24 cellular contexts compared by ENCODE assay signal in genomic region chr1:207510444-207510843, GRCh38. TPM values are rescaled to one million over a fixed set of nuclear protein-coding genes. Genes with fewer than 3 reads are reported as not detected.
DNase-seq lines count a peak whose midpoint lies in the region; ATAC-seq, FAIRE-seq and TF ChIP-seq lines count a peak whose summit lies in the region.
"Had no signal": no experiment of that assay in that cellular context is flagged by ENCODE, and none has a peak within 500 bp of the region (broad histone marks: within the 10 kb centered on the region; RNA-seq: fewer than 3 reads in every experiment).

No MANE protein-coding gene starts in this region.

- CTCF ChIA-PET in K562 (lab: Yijun Ruan, JAX; ENCODE audit: low intra/inter-chr PET ratio): no interaction called here

- H3K27me3 ChIP-seq in K562 (ENCODE audit: control insufficient read depth in 2 of 2, insufficient read depth in 2 of 2, low read length in 2 of 2): no peaks in the 10 kb centered on the region
- no peaks in the 10 kb centered on the region for H3K27me3 ChIP-seq in adrenal gland
- H3K27me3 ChIP-seq in smooth muscle cell (ENCODE audit: low read depth): peaks cover 11% of the 10 kb centered on the region
- H3K27me3 ChIP-seq: BLaER1 had no signal

- no peak overlapping the region for H3K4me3 ChIP-seq in SK-N-MC
- H3K4me3 ChIP-seq in K562: no peak overlapping the region
- H3K4me3 ChIP-seq in adrenal gland: no peak overlapping the region
- H3K4me3 ChIP-seq in smooth muscle cell: no peak overlapping the region
- H3K4me3 ChIP-seq: BLaER1, HAP-1 had no signal

- WGBS in K562 (ENCODE audit: insufficient coverage, low coverage, missing lambda C conversion rate): 24% methylated on average over 1 of the region's 1 CpG
- 23 to 42% (median 31%) methylated on average over 1 of the region's 1 CpG for WGBS in adrenal gland, 4 donors
- 88% methylated on average over 1 of the region's 1 CpG for WGBS in smooth muscle cell (ENCODE audit: low lambda C conversion rate)

- TF ChIP-seq EP300 in K562 (IDR thresholded peaks at IDR 0.05; ENCODE audit: low read length): no peak

- no peaks in the 10 kb centered on the region for H3K9me1 ChIP-seq in K562 (ENCODE audit: control insufficient read depth, insufficient read depth, low read length)

- no peaks in the 10 kb centered on the region for H3F3A ChIP-seq in smooth muscle cell (ENCODE audit: low read depth)

- H4K20me1 ChIP-seq in K562 (replicated peaks; ENCODE audit: control insufficient read depth, insufficient read depth, low read length): no peaks in the 10 kb centered on the region
- no peaks in the 10 kb centered on the region for H4K20me1 ChIP-seq in smooth muscle cell (ENCODE audit: low read depth)
- H4K20me1 ChIP-seq: BLaER1 had no signal

- no peaks in the 10 kb centered on the region for H3K9me3 ChIP-seq in SK-N-MC (ENCODE audit: low read depth, low read length)
- 0 out of 2 replicates have a peak, but pooled peaks cover 2% of the 10 kb centered on the region for H3K9me3 ChIP-seq in K562 (replicated peaks; ENCODE audit: control insufficient read depth, insufficient read depth, low read depth, low read length)
- H3K9me3 ChIP-seq in adrenal gland (replicated peaks in 1 of 3): no peaks in the 10 kb centered on the region
- no peaks in the 10 kb centered on the region for H3K9me3 ChIP-seq in smooth muscle cell (replicated peaks; ENCODE audit: low read depth)
- H3K9me3 ChIP-seq: BLaER1, Caco-2, HAP-1 had no signal

- H3K36me3 ChIP-seq in SK-N-MC (ENCODE audit: insufficient read depth, low read length) (no peaks in the 10 kb centered on the region), K562 (ENCODE audit: control insufficient read depth, insufficient read depth, low read length) (no peaks in the 10 kb centered on the region), adrenal gland (replicated peaks in 1 of 2) (no peaks in the 10 kb centered on the region), smooth muscle cell (ENCODE audit: low read depth) (no peaks in the 10 kb centered on the region)
- H3K36me3 ChIP-seq: BLaER1, HAP-1 had no signal

- H3K4me2 ChIP-seq in K562 (ENCODE audit: insufficient read depth, low read length) (no peak overlapping the region), smooth muscle cell (no peak overlapping the region)
- H3K4me2 ChIP-seq: BLaER1 had no signal

- no peak for DNase-seq in activated T-cell treated with anti-CD3 and anti-CD28 coated beads, Interleukin-2, amount 50 U/mL, for 72 hours
- DNase-seq in activated T-cell treated with anti-CD3 and anti-CD28 coated beads, Interleukin-2, amount 50 U/mL, for 4 hours: no peak
- no peak for DNase-seq in SK-N-MC (ENCODE audit: low read depth, low spot score)
- DNase-seq in K562 (ENCODE audit: extremely low read depth in 1 of 4, low spot score in 3 of 4): no peak
- DNase-seq in AG08396 (ENCODE audit: low spot score): no peak
- DNase-seq in adrenal gland: no peak
- DNase-seq in smooth muscle cell (lab: John Stamatoyannopoulos, UW; ENCODE audit: unreplicated experiment): no peak
- DNase-seq: ACHN; Caco-2; CD4-positive, CD25-positive, alpha-beta regulatory T cell; CD8-positive, alpha-beta T cell; DMS153; DND-41; GOT3; HFFc6 had no signal

- no peak overlapping the region for H3K4me3 Mint-ChIP-seq in activated T-cell treated with anti-CD3 and anti-CD28 coated beads, Interleukin-2, amount 50 U/mL, for 72 hours
- no peak overlapping the region for H3K4me3 Mint-ChIP-seq in activated T-cell treated with anti-CD3 and anti-CD28 coated beads, Interleukin-2, amount 50 U/mL, for 4 hours
- no peak overlapping the region for H3K4me3 Mint-ChIP-seq in stimulated activated memory B cell treated with anti-CD40 and anti-IgM and Interleukin-4, amounts not matched to agents 10 μg/mL and 1 μg/mL and 100 μg/mL, for 72 hours
- H3K4me3 Mint-ChIP-seq: CD4-positive, CD25-positive, alpha-beta regulatory T cell; CD8-positive, alpha-beta T cell; HFFc6 had no signal

- peaks cover 25% of the 10 kb centered on the region for H3K27me3 Mint-ChIP-seq in activated T-cell treated with anti-CD3 and anti-CD28 coated beads, Interleukin-2, amount 50 U/mL, for 72 hours (ENCODE audit: low read depth)
- peaks cover 12% of the 10 kb centered on the region for H3K27me3 Mint-ChIP-seq in activated T-cell treated with anti-CD3 and anti-CD28 coated beads, Interleukin-2, amount 50 U/mL, for 4 hours (ENCODE audit: low read depth)
- no peaks in the 10 kb centered on the region for H3K27me3 Mint-ChIP-seq in stimulated activated memory B cell treated with anti-CD40 and anti-IgM and Interleukin-4, amounts not matched to agents 10 μg/mL and 1 μg/mL and 100 μg/mL, for 72 hours

- no peak for ATAC-seq in activated T-cell treated with anti-CD3 and anti-CD28 coated beads, Interleukin-2, amount 50 U/mL, for 72 hours (replicated peaks in 1 of 2)
- ATAC-seq in activated T-cell treated with anti-CD3 and anti-CD28 coated beads, Interleukin-2, amount 50 U/mL, for 4 hours: no peak
- no peak for ATAC-seq in K562
- ATAC-seq in stimulated activated memory B cell treated with anti-CD40 and anti-IgM and Interleukin-4, amounts not matched to agents 10 μg/mL and 1 μg/mL and 100 μg/mL, for 72 hours: no peak
- ATAC-seq: CD8-positive, alpha-beta T cell had no signal

- no TSS peak for BruUV-seq in K562 (replicated peaks; lab: Mats Ljungman, UMichigan)

- H2AFZ ChIP-seq in K562 (ENCODE audit: low read depth, low read length) (no peak overlapping the region), smooth muscle cell (ENCODE audit: low read depth) (no peak overlapping the region)

- H3K9ac ChIP-seq in SK-N-MC (ENCODE audit: insufficient read length): no peak overlapping the region
- H3K9ac ChIP-seq in K562 (ENCODE audit: insufficient read depth in 1 of 2, low read depth in 2 of 2, low read length in 2 of 2): no peak overlapping the region
- H3K9ac ChIP-seq in smooth muscle cell (ENCODE audit: low read depth): no peak overlapping the region
- H3K9ac ChIP-seq: BLaER1 had no signal

- H3K4me1 ChIP-seq in K562 (replicated peaks in 1 of 2; ENCODE audit: control insufficient read depth in 2 of 2, insufficient read depth in 2 of 2, low read length in 2 of 2): no peaks in the 10 kb centered on the region
- no peaks in the 10 kb centered on the region for H3K4me1 ChIP-seq in adrenal gland (replicated peaks in 1 of 2)
- no peaks in the 10 kb centered on the region for H3K4me1 ChIP-seq in smooth muscle cell (ENCODE audit: low read depth)
- H3K4me1 ChIP-seq: BLaER1, Caco-2, HAP-1 had no signal

- 0 out of 2 replicates have a peak overlapping the region, but pooled peaks have one; percentile 8 for H3K27ac ChIP-seq in SK-N-MC
- no peak overlapping the region for H3K27ac ChIP-seq in K562 (ENCODE audit: extremely low read depth, low read depth, low read length)
- no peak overlapping the region for H3K27ac ChIP-seq in adrenal gland
- no peak overlapping the region for H3K27ac ChIP-seq in smooth muscle cell (ENCODE audit: low read depth)
- H3K27ac ChIP-seq: 22Rv1, BLaER1, C4-2B had no signal

- no peaks in the 10 kb centered on the region for H3K79me2 ChIP-seq in K562 (ENCODE audit: control insufficient read depth, insufficient read depth, low read length)
- H3K79me2 ChIP-seq in smooth muscle cell (ENCODE audit: low read depth): no peaks in the 10 kb centered on the region

- no peak for TF ChIP-seq RAD21 in K562 (CRISPR knock-in tag; conservative IDR thresholded peaks at IDR 0.05 in 1 of 2, IDR thresholded peaks at IDR 0.05 in 1 of 2)

- POLR2A ChIA-PET in K562 (lab: Yijun Ruan, JAX): interaction anchor here (2.6 kb wide), 1 partner anchor 9 kb away, joined by 8 read pairs; no protein-coding TSS in a partner anchor

- intact Hi-C loops in K562 (cut with micrococcal nuclease): no loop called here
- intact Hi-C loops in adrenal gland (cut with DNase I): no loop called here

- H3K4me1 Mint-ChIP-seq in activated T-cell treated with anti-CD3 and anti-CD28 coated beads, Interleukin-2, amount 50 U/mL, for 72 hours (ENCODE audit: low read depth): no peaks in the 10 kb centered on the region
- no peaks in the 10 kb centered on the region for H3K4me1 Mint-ChIP-seq in activated T-cell treated with anti-CD3 and anti-CD28 coated beads, Interleukin-2, amount 50 U/mL, for 4 hours (ENCODE audit: low read depth)
- peaks cover 7% of the 10 kb centered on the region for H3K4me1 Mint-ChIP-seq in stimulated activated memory B cell treated with anti-CD40 and anti-IgM and Interleukin-4, amounts not matched to agents 10 μg/mL and 1 μg/mL and 100 μg/mL, for 72 hours
- H3K4me1 Mint-ChIP-seq: CD4-positive, CD25-positive, alpha-beta regulatory T cell had no signal

- in situ Hi-C loops in K562 (cut with MboI): loop anchor here (5.0 to 25.0 kb wide), 2 partner anchors 42 to 898 kb away; partner anchors contain the start of gene EIF2D

- no peak for FAIRE-seq in K562 (lab: Jason Lieb, UNC)
- FAIRE-seq: A204.1, G401.6, GM12892, H54 had no signal

- TF ChIP-seq CTCF in K562 (IDR thresholded peaks at IDR 0.05 in 2 of 3, conservative IDR thresholded peaks at IDR 0.05 in 1 of 3; ENCODE audit: insufficient read depth in 2 of 3, low read depth in 1 of 3, low read length in 3 of 3) (no peak), adrenal gland (IDR thresholded peaks at IDR 0.05) (no peak), smooth muscle cell (IDR thresholded peaks at IDR 0.05; ENCODE audit: borderline replicate concordance, insufficient read depth, poor library complexity, severe bottlenecking) (no peak)

- TF ChIP-seq POLR2A in K562 (conservative IDR thresholded peaks at IDR 0.05): no peak
- no peak for TF ChIP-seq POLR2A in adrenal gland (IDR thresholded peaks at IDR 0.05)

- no peaks in the 10 kb centered on the region for H3K9me3 Mint-ChIP-seq in activated T-cell treated with anti-CD3 and anti-CD28 coated beads, Interleukin-2, amount 50 U/mL, for 72 hours
- no peaks in the 10 kb centered on the region for H3K9me3 Mint-ChIP-seq in activated T-cell treated with anti-CD3 and anti-CD28 coated beads, Interleukin-2, amount 50 U/mL, for 4 hours
- no peaks in the 10 kb centered on the region for H3K9me3 Mint-ChIP-seq in stimulated activated memory B cell treated with anti-CD40 and anti-IgM and Interleukin-4, amounts not matched to agents 10 μg/mL and 1 μg/mL and 100 μg/mL, for 72 hours
- H3K9me3 Mint-ChIP-seq: CD8-positive, alpha-beta T cell; HFFc6 had no signal

- H3K27ac Mint-ChIP-seq in activated T-cell treated with anti-CD3 and anti-CD28 coated beads, Interleukin-2, amount 50 U/mL, for 72 hours: peak overlapping the region; percentile 77
- peak overlapping the region; percentile 64 for H3K27ac Mint-ChIP-seq in stimulated activated memory B cell treated with anti-CD40 and anti-IgM and Interleukin-4, amounts not matched to agents 10 μg/mL and 1 μg/mL and 100 μg/mL, for 72 hours
- H3K27ac Mint-ChIP-seq: CD4-positive, CD25-positive, alpha-beta regulatory T cell; CD8-positive, alpha-beta T cell; HFFc6 had no signal

- H3K36me3 Mint-ChIP-seq in activated T-cell treated with anti-CD3 and anti-CD28 coated beads, Interleukin-2, amount 50 U/mL, for 72 hours (ENCODE audit: insufficient read depth in 2 of 2): no peaks in the 10 kb centered on the region
- peaks cover 3% of the 10 kb centered on the region for H3K36me3 Mint-ChIP-seq in activated T-cell treated with anti-CD3 and anti-CD28 coated beads, Interleukin-2, amount 50 U/mL, for 4 hours (ENCODE audit: insufficient read depth)
- H3K36me3 Mint-ChIP-seq in stimulated activated memory B cell treated with anti-CD40 and anti-IgM and Interleukin-4, amounts not matched to agents 10 μg/mL and 1 μg/mL and 100 μg/mL, for 72 hours: peaks cover 33% of the 10 kb centered on the region
- H3K36me3 Mint-ChIP-seq: CD4-positive, CD25-positive, alpha-beta regulatory T cell had no signal

RNA-seq across cellular contexts. Expression of gene CR1, which starts 14.5 kb away (rescaled TPM):
- total RNA-seq in activated T-cell treated with anti-CD3 and anti-CD28 coated beads, Interleukin-2, amount 50 U/mL, for 72 hours: under 1 TPM; 0.09 to 0.22 TPM
- total RNA-seq in activated T-cell treated with anti-CD3 and anti-CD28 coated beads, Interleukin-2, amount 50 U/mL, for 4 hours: under 1 TPM in 2 of 3 donors, not detected in 1; 0.05 to 0.11 TPM
- 0.21 and 1.3 TPM in 2 replicates for total RNA-seq in K562 (2011; cell fraction: chromatin; rRNA removed; ENCODE audit: low replicate concordance)
- 0.13 and 0.17 TPM in 2 replicates for total RNA-seq in K562 (2011; cell fraction: nucleolus; rRNA removed)
- 1.3 and 1.9 TPM in 2 replicates for total RNA-seq in K562 (2011; cell fraction: nucleoplasm; rRNA removed)
- total RNA-seq in K562 (2014; rRNA removed) (0.23 and 0.37 TPM in 2 replicates), K562 (2014; rRNA removed; fragmentation: Illumina TruSeq; extraction: Trizol) (0.15 and 0.22 TPM in 2 replicates), K562 (2015; rRNA removed; fragmentation: Illumina TruSeq; extraction: Trizol) (0.18 and 0.23 TPM in 2 replicates), K562 (2021) (0.20 and 0.47 TPM in 2 replicates), adrenal gland (10 to 100 TPM in 3 of 8 donors, 1 to 10 TPM in 4, under 1 TPM in 1; 0.54 to 35.5 (median 7.2) TPM), smooth muscle cell (0.04 TPM in 1 of 2 replicates, not detected in the other)
- polyA plus RNA-seq in K562 (2011; rRNA removed) (0.13 and 0.18 TPM in 2 replicates), K562 (2014; fragmentation: Illumina TruSeq; extraction: Trizol) (0.08 and 0.19 TPM in 2 replicates), K562 (2014; fragmentation: Nextera tagmentation; extraction: Ambion mirVana) (under 1 TPM; 0.07 to 0.15 TPM), K562 (2014; rRNA removed) (0.12 and 0.20 TPM in 2 replicates), adrenal gland (under 1 TPM; 0.30 to 0.71 (median 0.56) TPM), smooth muscle cell (0.25 TPM in 1 of 2 replicates, not detected in the other)
- 0.04 and 0.12 TPM in 2 replicates for polyA plus RNA-seq in K562 (2011; cell fraction: cytosol; rRNA removed)
- polyA plus RNA-seq in K562 (2011; cell fraction: nucleus; rRNA removed): 0.27 and 0.34 TPM in 2 replicates
- 0.12 and 0.33 TPM in 2 replicates for polyA plus RNA-seq in K562 (2012)
- 0.28 and 0.48 TPM in 2 replicates for polyA minus RNA-seq in K562 (2011; rRNA and poly(A)+ RNA removed)
- polyA minus RNA-seq in K562 (2011; cell fraction: cytosol; rRNA and poly(A)+ RNA removed): not detected in 2 replicates
- 0.11 and 0.13 TPM in 2 replicates for polyA minus RNA-seq in K562 (2011; cell fraction: nucleus; rRNA and poly(A)+ RNA removed)
- total RNA-seq: Caco-2, HFFc6 had no signal

RNA-seq across cellular contexts. Expression of gene CR2, which starts 56.3 kb away (rescaled TPM):
- total RNA-seq in activated T-cell treated with anti-CD3 and anti-CD28 coated beads, Interleukin-2, amount 50 U/mL, for 72 hours: under 1 TPM; 0.07 to 0.26 TPM
- total RNA-seq in activated T-cell treated with anti-CD3 and anti-CD28 coated beads, Interleukin-2, amount 50 U/mL, for 4 hours: 1 to 10 TPM in 2 of 3 donors, under 1 TPM in 1; 0.43 to 1.1 (median 1.1) TPM
- 0.97 and 2.7 TPM in 2 replicates for total RNA-seq in K562 (2011; cell fraction: chromatin; rRNA removed; ENCODE audit: low replicate concordance)
- 0.67 and 1.2 TPM in 2 replicates for total RNA-seq in K562 (2011; cell fraction: nucleolus; rRNA removed)
- 1.2 and 1.4 TPM in 2 replicates for total RNA-seq in K562 (2011; cell fraction: nucleoplasm; rRNA removed)
- total RNA-seq in K562 (2014; rRNA removed) (0.32 and 0.33 TPM in 2 replicates), K562 (2014; rRNA removed; fragmentation: Illumina TruSeq; extraction: Trizol) (0.44 and 0.45 TPM in 2 replicates), K562 (2015; rRNA removed; fragmentation: Illumina TruSeq; extraction: Trizol) (0.07 and 0.11 TPM in 2 replicates), K562 (2021) (0.51 and 0.66 TPM in 2 replicates), adrenal gland (under 1 TPM in 1 of 8 donors, not detected in 7; 0.11 TPM), smooth muscle cell (0.04 TPM in 1 of 2 replicates, not detected in the other)
- polyA plus RNA-seq in K562 (2011; rRNA removed) (0.57 and 0.72 TPM in 2 replicates), K562 (2014; fragmentation: Illumina TruSeq; extraction: Trizol) (0.44 and 0.67 TPM in 2 replicates), K562 (2014; fragmentation: Nextera tagmentation; extraction: Ambion mirVana) (under 1 TPM; 0.25 to 0.27 TPM), K562 (2014; rRNA removed) (0.36 and 0.37 TPM in 2 replicates), adrenal gland (under 1 TPM in 2 of 3 donors, not detected in 1; 0.03 to 0.08 TPM), smooth muscle cell (not detected in 2 replicates)
- polyA plus RNA-seq in K562 (2011; cell fraction: cytosol; rRNA removed): 0.24 and 0.31 TPM in 2 replicates
- 1.5 and 1.8 TPM in 2 replicates for polyA plus RNA-seq in K562 (2011; cell fraction: nucleus; rRNA removed)
- 0.21 and 0.35 TPM in 2 replicates for polyA plus RNA-seq in K562 (2012)
- 0.28 and 0.54 TPM in 2 replicates for polyA minus RNA-seq in K562 (2011; rRNA and poly(A)+ RNA removed)
- 0.38 TPM in 1 of 2 replicates, not detected in the other for polyA minus RNA-seq in K562 (2011; cell fraction: cytosol; rRNA and poly(A)+ RNA removed)
- 1.1 and 1.6 TPM in 2 replicates for polyA minus RNA-seq in K562 (2011; cell fraction: nucleus; rRNA and poly(A)+ RNA removed)
- total RNA-seq: HFFc6 had no signal
